ENCODE assay signal across 24 cellular contexts in the genomic region with DNA sequence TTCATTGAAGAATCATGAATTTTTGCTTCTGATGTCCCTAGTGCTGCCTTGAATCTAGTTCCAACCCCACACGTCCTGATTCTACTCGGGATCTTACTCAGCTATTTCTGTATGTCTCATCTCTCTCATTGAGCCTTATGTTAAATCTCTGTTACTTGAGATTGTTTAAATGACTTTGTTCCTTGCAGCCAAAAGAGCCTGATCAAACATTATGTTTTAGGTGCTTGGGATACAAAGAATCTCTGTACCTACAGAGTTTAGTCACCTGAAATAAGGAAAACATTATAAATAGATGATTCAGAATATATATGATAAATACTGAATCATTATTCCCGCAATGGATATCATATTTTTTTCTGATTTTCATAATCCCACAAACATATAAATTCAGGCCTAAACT. TPM values are rescaled to one million over a fixed set of nuclear protein-coding genes. Genes with fewer than 3 reads are reported as not detected.
DNase-seq lines count a peak whose midpoint lies in the region; ATAC-seq, FAIRE-seq and TF ChIP-seq lines count a peak whose summit lies in the region.
"Had no signal": no experiment of that assay in that cellular context is flagged by ENCODE, and none has a peak within 500 bp of the region (broad histone marks: within the 10 kb centered on the region; RNA-seq: fewer than 3 reads in every experiment).

No MANE protein-coding gene starts in this region.

- FAIRE-seq in GM12892 (lab: Jason Lieb, UNC): no peak
- FAIRE-seq: A549, D721Med, GM12891, GM18507 had no signal

- TF ChIP-seq POLR2A in breast epithelium (IDR thresholded peaks at IDR 0.05) (no peak), GM12892 (IDR thresholded peaks at IDR 0.05; ENCODE audit: low read depth, low read length) (no peak)

- H3K9ac ChIP-seq in mammary epithelial cell (ENCODE audit: insufficient read depth, low read length) (no peak overlapping the region), mesendoderm (ENCODE audit: low read length) (no peak overlapping the region)
- H3K9ac ChIP-seq: BLaER1 treated with 17β-estradiol and CSF1 and Interleukin-3, amounts not matched to agents 10 nM and 100 nM had no signal

- no peak overlapping the region for H3K56ac ChIP-seq in mesendoderm (ENCODE audit: low read length)

- DNase-seq in mammary epithelial cell (peak; percentile 23), breast epithelium (ENCODE audit: low spot score in 2 of 2) (no peak), RWPE2 (ENCODE audit: low spot score) (no peak), epithelial cell of esophagus (ENCODE audit: low read depth) (peak; percentile 60), foreskin keratinocyte (peak in 1 of 2 donors; percentile 48), GM03348 (ENCODE audit: low spot score) (no peak), GM12892 (ENCODE audit: insufficient read length) (no peak), mesendoderm (no peak)
- DNase-seq: AML-193; Caco-2; Calu3; CD4-positive, alpha-beta T cell; CD8-positive, alpha-beta T cell; DMS79; DND-41; EL; GDM1 had no signal

- no peaks in the 10 kb centered on the region for H3K4me1 ChIP-seq in mammary epithelial cell (ENCODE audit: insufficient read depth, low read length)
- no peaks in the 10 kb centered on the region for H3K4me1 ChIP-seq in breast epithelium
- peaks cover 4% of the 10 kb centered on the region for H3K4me1 ChIP-seq in RWPE2 (ENCODE audit: insufficient read depth, poor library complexity, severe bottlenecking)
- H3K4me1 ChIP-seq in foreskin keratinocyte: no peaks in the 10 kb centered on the region
- no peaks in the 10 kb centered on the region for H3K4me1 ChIP-seq in mesendoderm (ENCODE audit: control insufficient read depth, low read depth, low read length)
- H3K4me1 ChIP-seq: A549; BLaER1 treated with 17β-estradiol and CSF1 and Interleukin-3, amounts not matched to agents 10 nM and 100 nM; Caco-2 had no signal

- no peak overlapping the region for H3K27ac ChIP-seq in mammary epithelial cell (ENCODE audit: insufficient read depth, low read depth, low read length)
- H3K27ac ChIP-seq in breast epithelium: no peak overlapping the region
- H3K27ac ChIP-seq in RWPE2 (ENCODE audit: poor library complexity, severe bottlenecking): peak overlapping the region; percentile 2
- no peak overlapping the region for H3K27ac ChIP-seq in foreskin keratinocyte
- no peak overlapping the region for H3K27ac ChIP-seq in mesendoderm (ENCODE audit: low read depth, low read length)
- H3K27ac ChIP-seq: 22Rv1; A549; BLaER1 treated with 17β-estradiol and CSF1 and Interleukin-3, amounts not matched to agents 10 nM and 100 nM; C4-2B had no signal

- no peak overlapping the region for H2AFZ ChIP-seq in mammary epithelial cell (ENCODE audit: low read depth, low read length)

- no peaks in the 10 kb centered on the region for H4K20me1 ChIP-seq in mammary epithelial cell (ENCODE audit: insufficient read depth, low read length)
- H4K20me1 ChIP-seq: BLaER1 treated with 17β-estradiol and CSF1 and Interleukin-3, amounts not matched to agents 10 nM and 100 nM had no signal

- intact Hi-C loops in mammary epithelial cell (cut with micrococcal nuclease): no loop called here
- intact Hi-C loops in breast epithelium (cut with DNase I; ENCODE audit: low total_unique reads): no loop called here

- H4K5ac ChIP-seq in mesendoderm (ENCODE audit: low read length): no peak overlapping the region

- no peaks in the 10 kb centered on the region for H3K79me1 ChIP-seq in mesendoderm (ENCODE audit: low read length)

- H3K4me3 ChIP-seq in mammary epithelial cell (replicated peaks in 1 of 3; ENCODE audit: insufficient read depth in 1 of 3, low read depth in 2 of 3, low read length in 3 of 3): no peak overlapping the region
- H3K4me3 ChIP-seq in breast epithelium: no peak overlapping the region
- H3K4me3 ChIP-seq in RWPE2 (ENCODE audit: severe bottlenecking): no peak overlapping the region
- H3K4me3 ChIP-seq in epithelial cell of esophagus (ENCODE audit: low read length): no peak overlapping the region
- H3K4me3 ChIP-seq in mesendoderm (ENCODE audit: low read length): no peak overlapping the region
- H3K4me3 ChIP-seq: A549; BLaER1 treated with 17β-estradiol and CSF1 and Interleukin-3, amounts not matched to agents 10 nM and 100 nM had no signal

- BruUV-seq in mammary epithelial cell (replicated peaks; lab: Mats Ljungman, UMichigan): no TSS peak

- H2BK120ac ChIP-seq in mesendoderm (ENCODE audit: low read depth, low read length): no peak overlapping the region

- no peak overlapping the region for H2BK15ac ChIP-seq in mesendoderm (replicated peaks; ENCODE audit: low read depth)

- no peak overlapping the region for H4K8ac ChIP-seq in mesendoderm (ENCODE audit: low read depth, low read length)

- in situ Hi-C loops in mammary epithelial cell (cut with MboI; ENCODE audit: low sequenced_read_pairs in 2 of 2): no loop called here

- H3K36me3 ChIP-seq in mammary epithelial cell (ENCODE audit: insufficient read depth, low read length): no peaks in the 10 kb centered on the region
- H3K36me3 ChIP-seq in breast epithelium: no peaks in the 10 kb centered on the region
- no peaks in the 10 kb centered on the region for H3K36me3 ChIP-seq in RWPE2 (ENCODE audit: low read depth)
- no peaks in the 10 kb centered on the region for H3K36me3 ChIP-seq in mesendoderm (ENCODE audit: control insufficient read depth, insufficient read depth, low read length)
- H3K36me3 ChIP-seq: BLaER1 treated with 17β-estradiol and CSF1 and Interleukin-3, amounts not matched to agents 10 nM and 100 nM had no signal

- WGBS in mammary epithelial cell (ENCODE audit: low coverage, missing lambda C conversion rate): 85% methylated on average over 3 of the region's 3 CpGs
- no CpG with 5 or more reads among the region's 3 CpGs for WGBS in mesendoderm (ENCODE audit: extremely low coverage, insufficient coverage, low lambda C conversion rate)

- dilution Hi-C loops in mammary epithelial cell (cut with HindIII; ENCODE audit: low sequenced_read_pairs): no loop called here

- no peak for TF ChIP-seq CTCF in mammary epithelial cell (conservative IDR thresholded peaks at IDR 0.05 in 1 of 2, IDR thresholded peaks at IDR 0.05 in 1 of 2; ENCODE audit: extremely low read depth in 1 of 2, insufficient read depth in 1 of 2, low read depth in 1 of 2, low read length in 2 of 2)
- no peak for TF ChIP-seq CTCF in breast epithelium (IDR thresholded peaks at IDR 0.05)
- no peak for TF ChIP-seq CTCF in RWPE2 (IDR thresholded peaks at IDR 0.05; ENCODE audit: poor library complexity, severe bottlenecking)
- TF ChIP-seq CTCF in epithelial cell of esophagus (IDR thresholded peaks at IDR 0.05; ENCODE audit: insufficient read depth, low read depth, low read length, missing control alignments): no peak
- TF ChIP-seq CTCF in foreskin keratinocyte (conservative IDR thresholded peaks at IDR 0.05): no peak

- H3K79me2 ChIP-seq in mammary epithelial cell (ENCODE audit: insufficient read depth, low read length) (no peaks in the 10 kb centered on the region), mesendoderm (ENCODE audit: control insufficient read depth, insufficient read depth, low read length) (no peaks in the 10 kb centered on the region)

- H2AK5ac ChIP-seq in mesendoderm (ENCODE audit: low read length): no peak overlapping the region

- H2BK5ac ChIP-seq in mesendoderm (ENCODE audit: low read length): no peak overlapping the region

- H3K4me2 ChIP-seq in mammary epithelial cell (ENCODE audit: insufficient read depth, low read depth, low read length) (no peak overlapping the region), mesendoderm (ENCODE audit: low read length) (no peak overlapping the region)
- H3K4me2 ChIP-seq: A549; BLaER1 treated with 17β-estradiol and CSF1 and Interleukin-3, amounts not matched to agents 10 nM and 100 nM had no signal

- no peak overlapping the region for H3K23ac ChIP-seq in mesendoderm (ENCODE audit: low read length)

- CTCF ChIA-PET in mammary epithelial cell (lab: Charles Lee; ENCODE audit: low non-redundant PET): no interaction called here

- H3K18ac ChIP-seq in mesendoderm (ENCODE audit: low read length): no peak overlapping the region

- no peaks in the 10 kb centered on the region for H3K9me3 ChIP-seq in mammary epithelial cell (replicated peaks; ENCODE audit: insufficient read depth, low read length)
- H3K9me3 ChIP-seq in breast epithelium: no peaks in the 10 kb centered on the region
- no peaks in the 10 kb centered on the region for H3K9me3 ChIP-seq in RWPE2 (ENCODE audit: severe bottlenecking)
- H3K9me3 ChIP-seq: A549; BLaER1 treated with 17β-estradiol and CSF1 and Interleukin-3, amounts not matched to agents 10 nM and 100 nM; Caco-2 had no signal

- H3K27me3 ChIP-seq in mammary epithelial cell (ENCODE audit: insufficient read depth, low read length) (no peaks in the 10 kb centered on the region), breast epithelium (no peaks in the 10 kb centered on the region), RWPE2 (ENCODE audit: insufficient read depth, poor library complexity, severe bottlenecking) (no peaks in the 10 kb centered on the region), foreskin keratinocyte (no peaks in the 10 kb centered on the region), mesendoderm (ENCODE audit: insufficient read depth, low read length, poor library complexity) (no peaks in the 10 kb centered on the region)
- H3K27me3 ChIP-seq: BLaER1 treated with 17β-estradiol and CSF1 and Interleukin-3, amounts not matched to agents 10 nM and 100 nM had no signal

- ATAC-seq in RWPE2 (ENCODE audit: low read depth): peak; percentile 55; the same call in 2 of the 3 replicates
- peak; percentile 83 for ATAC-seq in foreskin keratinocyte
- ATAC-seq: A549; CD8-positive, alpha-beta T cell had no signal

- H3K4ac ChIP-seq in mesendoderm (ENCODE audit: low read depth, low read length): no peak overlapping the region

RNA-seq across cellular contexts. Expression of gene ANKRD50, which starts 13.7 kb away (rescaled TPM):
- 10 to 100 TPM; 21.6 to 34.3 TPM for total RNA-seq in mammary epithelial cell
- 7.3 TPM for polyA plus RNA-seq in mammary epithelial cell
- 32.4 TPM for polyA minus RNA-seq in mammary epithelial cell
- total RNA-seq in breast epithelium: 10 to 100 TPM; 14.6 to 35.0 (median 19.3) TPM
- total RNA-seq in foreskin keratinocyte: 15.8 and 17.3 TPM in 2 replicates
- polyA plus RNA-seq in foreskin keratinocyte: 2.1 and 2.2 TPM in 2 replicates
- 0.76 TPM for polyA plus RNA-seq in GM12892 (2012; ENCODE audit: missing spikeins)
- polyA plus RNA-seq in mesendoderm (2013, experiment 1 of 2): 7.2 TPM
- 7.2 TPM for polyA plus RNA-seq in mesendoderm (2013, experiment 2 of 2)

Comparison
In these comparisons a context has a peak if more than half of its experiments do, and no peak if none do; other contexts are left out.
1. DNase-seq: peak in mammary epithelial cell (single experiment) and epithelial cell of esophagus (single experiment); none in breast epithelium (0 of 2), RWPE2 (single experiment), GM03348 (single experiment), GM12892 (single experiment) and mesendoderm (single experiment).